ENCODE assay signal across 1 cellular context in the genomic region with DNA sequence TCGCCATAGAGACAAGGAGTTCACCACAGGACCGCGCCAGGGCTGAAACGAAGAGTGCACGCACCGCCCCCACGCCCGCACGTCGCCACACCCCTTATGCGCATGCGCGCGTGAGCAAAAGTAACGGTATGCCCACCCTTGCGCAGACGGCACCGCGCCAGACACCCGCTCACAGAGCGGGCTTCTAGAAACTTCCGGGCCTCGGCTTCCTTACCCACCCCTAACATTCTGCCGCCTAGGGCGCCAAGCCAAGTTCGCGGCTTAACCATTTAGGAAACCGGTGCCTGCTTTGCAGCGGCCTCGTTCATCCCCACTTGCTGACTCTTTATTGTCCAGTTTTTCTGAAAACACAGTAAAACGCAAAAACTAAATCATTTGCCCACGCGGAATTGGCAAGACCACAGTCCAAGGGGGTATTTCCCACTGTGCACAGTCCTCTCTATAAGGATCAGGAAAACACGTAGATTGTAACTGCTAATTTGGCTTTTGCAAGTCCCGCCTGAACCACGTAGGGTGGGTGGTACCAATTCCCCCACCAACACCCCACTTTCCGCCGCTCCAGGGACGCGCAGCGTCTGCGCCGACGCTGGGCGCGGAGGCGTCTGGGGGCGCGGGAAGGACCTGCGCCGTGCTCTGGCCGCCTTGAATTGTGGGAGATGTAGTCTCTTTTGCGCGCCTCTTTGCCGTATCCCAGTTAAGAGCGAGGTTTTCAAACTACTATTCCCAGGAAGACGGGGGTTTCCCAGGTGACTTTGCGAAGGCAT.
TF ChIP-seq lines count a peak whose summit lies in the region.

TSS of gene FBXO15 (minus strand) at position 56 of the 764 bp plus-strand sequence. CDS start at position 7, 49 bp downstream.
TSS of gene TIMM21 (plus strand) at position 745 of the 764 bp plus-strand sequence. CDS start 286 bp downstream, outside the sequence.

TF ChIP-seq in HepG2, 621 proteins besides CTCF, POLR2A, EP300 and RAD21 (continued from another document and continues in another):
- no peak for TF ChIP-seq ZBTB39 (CRISPR knock-in tag; IDR thresholded peaks at IDR 0.05)
- no peak for TF ChIP-seq KDM3A (CRISPR knock-in tag; IDR thresholded peaks at IDR 0.05; ENCODE audit: low read depth)
- TF ChIP-seq ATM (IDR thresholded peaks at IDR 0.05; ENCODE audit: borderline replicate concordance), result no peak
- peak; percentile 78; the same call in 1 of the 2 replicates for TF ChIP-seq ZNF598 (CRISPR knock-in tag; IDR thresholded peaks at IDR 0.05; ENCODE audit: borderline replicate concordance)
- TF ChIP-seq FOXM1 (CRISPR knock-in tag; IDR thresholded peaks at IDR 0.05), result no peak
- peak; percentile 96 for TF ChIP-seq ZSCAN20 (CRISPR knock-in tag; IDR thresholded peaks at IDR 0.05; ENCODE audit: borderline replicate concordance)
- no peak; the same call in 1 of the 2 replicates for TF ChIP-seq ZNF431 (CRISPR knock-in tag; IDR thresholded peaks at IDR 0.05; ENCODE audit: borderline replicate concordance, low read depth)
- no peak for TF ChIP-seq ADNP (CRISPR knock-in tag; IDR thresholded peaks at IDR 0.05)
- TF ChIP-seq MTF1 (CRISPR knock-in tag; IDR thresholded peaks at IDR 0.05), result peak; percentile 76; the same call in 1 of the 2 replicates
- TF ChIP-seq AHR (CRISPR knock-in tag; IDR thresholded peaks at IDR 0.05), result peak; percentile 28; the same call in 1 of the 2 replicates
- TF ChIP-seq, protein P1, sequence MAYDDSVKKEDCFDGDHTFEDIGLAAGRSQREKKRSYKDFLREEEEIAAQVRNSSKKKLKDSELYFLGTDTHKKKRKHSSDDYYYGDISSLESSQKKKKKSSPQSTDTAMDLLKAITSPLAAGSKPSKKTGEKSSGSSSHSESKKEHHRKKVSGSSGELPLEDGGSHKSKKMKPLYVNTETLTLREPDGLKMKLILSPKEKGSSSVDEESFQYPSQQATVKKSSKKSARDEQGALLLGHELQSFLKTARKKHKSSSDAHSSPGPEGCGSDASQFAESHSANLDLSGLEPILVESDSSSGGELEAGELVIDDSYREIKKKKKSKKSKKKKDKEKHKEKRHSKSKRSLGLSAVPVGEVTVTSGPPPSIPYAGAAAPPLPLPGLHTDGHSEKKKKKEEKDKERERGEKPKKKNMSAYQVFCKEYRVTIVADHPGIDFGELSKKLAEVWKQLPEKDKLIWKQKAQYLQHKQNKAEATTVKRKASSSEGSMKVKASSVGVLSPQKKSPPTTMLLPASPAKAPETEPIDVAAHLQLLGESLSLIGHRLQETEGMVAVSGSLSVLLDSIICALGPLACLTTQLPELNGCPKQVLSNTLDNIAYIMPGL (CRISPR knock-in tag; IDR thresholded peaks at IDR 0.05; ENCODE audit: borderline replicate concordance in 1 of 2, low read depth in 1 of 2), result peak in 1 of 2 experiments; percentile 82; a peak in 2 of 4 replicates
- TF ChIP-seq HNF4A (CRISPR knock-in tag; IDR thresholded peaks at IDR 0.05), result peak; percentile 11; the same call in 1 of the 2 replicates
- TF ChIP-seq ZFP1 (CRISPR knock-in tag; IDR thresholded peaks at IDR 0.05), result 0 out of 2 replicates have a peak, but pooled peaks have one; percentile 25
- 0 out of 2 replicates have a peak, but pooled peaks have one; percentile 30 for TF ChIP-seq RERE (CRISPR knock-in tag; IDR thresholded peaks at IDR 0.05; ENCODE audit: low read depth)
- peak; percentile 31; the same call in 1 of the 2 replicates for TF ChIP-seq KLF12 (CRISPR knock-in tag; IDR thresholded peaks at IDR 0.05; ENCODE audit: borderline replicate concordance)
- 0 out of 2 replicates have a peak, but pooled peaks have one; percentile 80 for TF ChIP-seq XBP1 (CRISPR knock-in tag; IDR thresholded peaks at IDR 0.05)
- no peak for TF ChIP-seq TGIF2 (CRISPR knock-in tag; IDR thresholded peaks at IDR 0.05)
- no peak for TF ChIP-seq ELK4 (CRISPR knock-in tag; IDR thresholded peaks at IDR 0.05; ENCODE audit: borderline replicate concordance)
- peak; percentile 89 for TF ChIP-seq ASH2L (IDR thresholded peaks at IDR 0.05; ENCODE audit: insufficient read length, low read depth, low read length)
- TF ChIP-seq RBM39 (IDR thresholded peaks at IDR 0.05; ENCODE audit: low read depth, low read length, poor library complexity, severe bottlenecking), result peak; percentile 38
- no peak for TF ChIP-seq ZBTB2 (CRISPR knock-in tag; IDR thresholded peaks at IDR 0.05; ENCODE audit: low read depth)
- TF ChIP-seq MTA1 (CRISPR knock-in tag; IDR thresholded peaks at IDR 0.05; ENCODE audit: borderline replicate concordance), result peak; percentile 28; the same call in 1 of the 2 replicates
- TF ChIP-seq, protein P2, sequence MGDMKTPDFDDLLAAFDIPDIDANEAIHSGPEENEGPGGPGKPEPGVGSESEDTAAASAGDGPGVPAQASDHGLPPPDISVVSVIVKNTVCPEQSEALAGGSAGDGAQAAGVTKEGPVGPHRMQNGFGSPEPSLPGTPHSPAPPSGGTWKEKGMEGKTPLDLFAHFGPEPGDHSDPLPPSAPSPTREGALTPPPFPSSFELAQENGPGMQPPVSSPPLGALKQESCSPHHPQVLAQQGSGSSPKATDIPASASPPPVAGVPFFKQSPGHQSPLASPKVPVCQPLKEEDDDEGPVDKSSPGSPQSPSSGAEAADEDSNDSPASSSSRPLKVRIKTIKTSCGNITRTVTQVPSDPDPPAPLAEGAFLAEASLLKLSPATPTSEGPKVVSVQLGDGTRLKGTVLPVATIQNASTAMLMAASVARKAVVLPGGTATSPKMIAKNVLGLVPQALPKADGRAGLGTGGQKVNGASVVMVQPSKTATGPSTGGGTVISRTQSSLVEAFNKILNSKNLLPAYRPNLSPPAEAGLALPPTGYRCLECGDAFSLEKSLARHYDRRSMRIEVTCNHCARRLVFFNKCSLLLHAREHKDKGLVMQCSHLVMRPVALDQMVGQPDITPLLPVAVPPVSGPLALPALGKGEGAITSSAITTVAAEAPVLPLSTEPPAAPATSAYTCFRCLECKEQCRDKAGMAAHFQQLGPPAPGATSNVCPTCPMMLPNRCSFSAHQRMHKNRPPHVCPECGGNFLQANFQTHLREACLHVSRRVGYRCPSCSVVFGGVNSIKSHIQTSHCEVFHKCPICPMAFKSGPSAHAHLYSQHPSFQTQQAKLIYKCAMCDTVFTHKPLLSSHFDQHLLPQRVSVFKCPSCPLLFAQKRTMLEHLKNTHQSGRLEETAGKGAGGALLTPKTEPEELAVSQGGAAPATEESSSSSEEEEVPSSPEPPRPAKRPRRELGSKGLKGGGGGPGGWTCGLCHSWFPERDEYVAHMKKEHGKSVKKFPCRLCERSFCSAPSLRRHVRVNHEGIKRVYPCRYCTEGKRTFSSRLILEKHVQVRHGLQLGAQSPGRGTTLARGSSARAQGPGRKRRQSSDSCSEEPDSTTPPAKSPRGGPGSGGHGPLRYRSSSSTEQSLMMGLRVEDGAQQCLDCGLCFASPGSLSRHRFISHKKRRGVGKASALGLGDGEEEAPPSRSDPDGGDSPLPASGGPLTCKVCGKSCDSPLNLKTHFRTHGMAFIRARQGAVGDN (CRISPR knock-in tag; IDR thresholded peaks at IDR 0.05), result peak; percentile 100
- no peak for TF ChIP-seq DNMT3B (CRISPR knock-in tag; conservative IDR thresholded peaks at IDR 0.05)
- peak; percentile 12; the same call in 1 of the 2 replicates for TF ChIP-seq SIX4 (CRISPR knock-in tag; IDR thresholded peaks at IDR 0.05)
- no peak for TF ChIP-seq HHEX (CRISPR knock-in tag; IDR thresholded peaks at IDR 0.05)
- TF ChIP-seq ZFY (CRISPR knock-in tag; IDR thresholded peaks at IDR 0.05), result peak; percentile 77
- TF ChIP-seq, protein P3, sequence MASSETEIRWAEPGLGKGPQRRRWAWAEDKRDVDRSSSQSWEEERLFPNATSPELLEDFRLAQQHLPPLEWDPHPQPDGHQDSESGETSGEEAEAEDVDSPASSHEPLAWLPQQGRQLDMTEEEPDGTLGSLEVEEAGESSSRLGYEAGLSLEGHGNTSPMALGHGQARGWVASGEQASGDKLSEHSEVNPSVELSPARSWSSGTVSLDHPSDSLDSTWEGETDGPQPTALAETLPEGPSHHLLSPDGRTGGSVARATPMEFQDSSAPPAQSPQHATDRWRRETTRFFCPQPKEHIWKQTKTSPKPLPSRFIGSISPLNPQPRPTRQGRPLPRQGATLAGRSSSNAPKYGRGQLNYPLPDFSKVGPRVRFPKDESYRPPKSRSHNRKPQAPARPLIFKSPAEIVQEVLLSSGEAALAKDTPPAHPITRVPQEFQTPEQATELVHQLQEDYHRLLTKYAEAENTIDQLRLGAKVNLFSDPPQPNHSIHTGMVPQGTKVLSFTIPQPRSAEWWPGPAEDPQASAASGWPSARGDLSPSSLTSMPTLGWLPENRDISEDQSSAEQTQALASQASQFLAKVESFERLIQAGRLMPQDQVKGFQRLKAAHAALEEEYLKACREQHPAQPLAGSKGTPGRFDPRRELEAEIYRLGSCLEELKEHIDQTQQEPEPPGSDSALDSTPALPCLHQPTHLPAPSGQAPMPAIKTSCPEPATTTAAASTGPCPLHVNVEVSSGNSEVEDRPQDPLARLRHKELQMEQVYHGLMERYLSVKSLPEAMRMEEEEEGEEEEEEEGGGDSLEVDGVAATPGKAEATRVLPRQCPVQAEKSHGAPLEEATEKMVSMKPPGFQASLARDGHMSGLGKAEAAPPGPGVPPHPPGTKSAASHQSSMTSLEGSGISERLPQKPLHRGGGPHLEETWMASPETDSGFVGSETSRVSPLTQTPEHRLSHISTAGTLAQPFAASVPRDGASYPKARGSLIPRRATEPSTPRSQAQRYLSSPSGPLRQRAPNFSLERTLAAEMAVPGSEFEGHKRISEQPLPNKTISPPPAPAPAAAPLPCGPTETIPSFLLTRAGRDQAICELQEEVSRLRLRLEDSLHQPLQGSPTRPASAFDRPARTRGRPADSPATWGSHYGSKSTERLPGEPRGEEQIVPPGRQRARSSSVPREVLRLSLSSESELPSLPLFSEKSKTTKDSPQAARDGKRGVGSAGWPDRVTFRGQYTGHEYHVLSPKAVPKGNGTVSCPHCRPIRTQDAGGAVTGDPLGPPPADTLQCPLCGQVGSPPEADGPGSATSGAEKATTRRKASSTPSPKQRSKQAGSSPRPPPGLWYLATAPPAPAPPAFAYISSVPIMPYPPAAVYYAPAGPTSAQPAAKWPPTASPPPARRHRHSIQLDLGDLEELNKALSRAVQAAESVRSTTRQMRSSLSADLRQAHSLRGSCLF (CRISPR knock-in tag; IDR thresholded peaks at IDR 0.05; ENCODE audit: borderline replicate concordance), result 0 out of 2 replicates have a peak, but pooled peaks have one; percentile 83
- TF ChIP-seq ZNF33B (CRISPR knock-in tag; IDR thresholded peaks at IDR 0.05), result peak; percentile 83
